In genomic region chr20:2984956-2985661, GRCh38 we compare ENCODE assay signal across 13 cellular contexts. TPM values are rescaled to one million over a fixed set of nuclear protein-coding genes. Genes with fewer than 3 reads are reported as not detected.
DNase-seq lines count a peak whose midpoint lies in the region; ATAC-seq, FAIRE-seq and TF ChIP-seq lines count a peak whose summit lies in the region.
"Had no signal": no experiment of that assay in that cellular context is flagged by ENCODE, and none has a peak within 500 bp of the region (broad histone marks: within the 10 kb centered on the region; RNA-seq: fewer than 3 reads in every experiment).

No MANE protein-coding gene starts in this region.

- DNase-seq in AG08395 (ENCODE audit: low spot score) (peak; percentile 64), GM12891 (ENCODE audit: insufficient read length, low spot score) (no peak), kidney glomerular epithelial cell (lab: John Stamatoyannopoulos, UW) (peak; percentile 75), mucosa of descending colon (no peak), endothelial cell (ENCODE audit: low spot score) (no peak)
- peak in 1 of 2 donors; percentile 31 for DNase-seq in activated naive CD4-positive, alpha-beta T cell treated with anti-CD3 and anti-CD28 coated beads, Interleukin-2, amount 50 U/mL, for 72 hours (ENCODE audit: low spot score in 2 of 2)
- DNase-seq: occipital lobe, SIG-M5, stomach had no signal

- H3K36me3 Mint-ChIP-seq in activated naive CD4-positive, alpha-beta T cell treated with anti-CD3 and anti-CD28 coated beads, Interleukin-2, amount 50 U/mL, for 72 hours: peaks cover 35 to 42% of the 10 kb centered on the region in 2 donors
- peaks cover 29% of the 10 kb centered on the region for H3K36me3 Mint-ChIP-seq in endothelial cell (ENCODE audit: low read depth, unreplicated experiment)

- no peak overlapping the region for H3K4me3 ChIP-seq in mucosa of descending colon
- H3K4me3 ChIP-seq: stomach had no signal

- no peaks in the 10 kb centered on the region for H3K9me3 Mint-ChIP-seq in activated naive CD4-positive, alpha-beta T cell treated with anti-CD3 and anti-CD28 coated beads, Interleukin-2, amount 50 U/mL, for 72 hours
- no peaks in the 10 kb centered on the region for H3K9me3 Mint-ChIP-seq in endothelial cell (ENCODE audit: unreplicated experiment)

- peak; percentile 12 to 14 for ATAC-seq in activated naive CD4-positive, alpha-beta T cell treated with anti-CD3 and anti-CD28 coated beads, Interleukin-2, amount 50 U/mL, for 72 hours
- ATAC-seq in GM19324 (IDR thresholded peaks at IDR 0.05; ENCODE audit: low FRiP score, unreplicated experiment) (no peak), mucosa of descending colon (no peak), HG03159 (IDR thresholded peaks at IDR 0.05; ENCODE audit: unreplicated experiment) (no peak)

- no peak for TF ChIP-seq POLR2A in GM12891 (IDR thresholded peaks at IDR 0.05; ENCODE audit: low read depth, low read length)

- no peaks in the 10 kb centered on the region for H3K9me3 ChIP-seq in mucosa of descending colon
- H3K9me3 ChIP-seq: stomach had no signal

- no peaks in the 10 kb centered on the region for H3K27me3 Mint-ChIP-seq in endothelial cell (ENCODE audit: unreplicated experiment)

- peak; percentile 85 for FAIRE-seq in GM12891 (lab: Jason Lieb, UNC)

- no peak overlapping the region for H3K4me3 Mint-ChIP-seq in endothelial cell (ENCODE audit: unreplicated experiment)

- intact Hi-C loops in mucosa of descending colon (cut with DNase I, micrococcal nuclease): no loop called here

- peaks cover 6% of the 10 kb centered on the region for H3K36me3 ChIP-seq in mucosa of descending colon (ENCODE audit: low read depth)

- no peak for TF ChIP-seq CTCF in mucosa of descending colon (IDR thresholded peaks at IDR 0.05)
- no peak for TF ChIP-seq CTCF in endothelial cell (IDR thresholded peaks at IDR 0.05; ENCODE audit: unreplicated experiment)

- no peaks in the 10 kb centered on the region for H3K4me1 ChIP-seq in mucosa of descending colon (ENCODE audit: low read depth)

- H3K4me1 Mint-ChIP-seq in endothelial cell (ENCODE audit: unreplicated experiment): peaks cover 25% of the 10 kb centered on the region

- no peak overlapping the region for H3K27ac Mint-ChIP-seq in activated naive CD4-positive, alpha-beta T cell treated with anti-CD3 and anti-CD28 coated beads, Interleukin-2, amount 50 U/mL, for 72 hours
- no peak overlapping the region for H3K27ac Mint-ChIP-seq in endothelial cell (ENCODE audit: unreplicated experiment)
- H3K27ac Mint-ChIP-seq: activated T-helper 2 cell treated with anti-CD3 and anti-CD28 coated beads, Interferon-gamma antibody, Interleukin-2, Interleukin-4, amounts not matched to agents 10 μg/mL and 5 μg/mL and 100 μg/mL, durations not matched to agents 14 hours and 24 hours and 36 hours had no signal

TF ChIP-seq in GM12891, 5 proteins besides CTCF, POLR2A, EP300 and RAD21:
- no peak for TF ChIP-seq TAF1 (IDR thresholded peaks at IDR 0.05; ENCODE audit: low read depth, low read length)
- TF ChIP-seq PAX5 (IDR thresholded peaks at IDR 0.05; ENCODE audit: insufficient read depth, low read length, severe bottlenecking): no peak
- TF ChIP-seq POLR2AphosphoS5 (IDR thresholded peaks at IDR 0.05; ENCODE audit: low read depth, low read length): no peak

RNA-seq across cellular contexts. Expression of gene GNRH2, which starts 58.3 kb away (rescaled TPM):
- not detected for polyA plus RNA-seq in GM12891 (2012; ENCODE audit: low read depth, missing spikeins)
- total RNA-seq in activated naive CD4-positive, alpha-beta T cell treated with anti-CD3 and anti-CD28 coated beads, Interleukin-2, amount 50 U/mL, for 72 hours: 1 to 10 TPM in 1 of 2 donors, under 1 TPM in 1; 0.99 to 2.5 TPM
- 1 to 10 TPM in 1 of 3 donors, not detected in 2; 1.1 TPM for total RNA-seq in mucosa of descending colon
- total RNA-seq in endothelial cell (ENCODE audit: unreplicated experiment): 0.87 TPM
- total RNA-seq: glomerular endothelial cell, occipital lobe had no signal

Comparison
In these comparisons a context has a peak if more than half of its experiments do, and no peak if none do; other contexts are left out.
1. DNase-seq: peak in AG08395 (single experiment) and kidney glomerular epithelial cell (single experiment); none in GM12891 (single experiment), mucosa of descending colon (0 of 3) and endothelial cell (single experiment).
2. ATAC-seq: peak in activated naive CD4-positive, alpha-beta T cell treated with anti-CD3 and anti-CD28 coated beads, Interleukin-2, amount 50 U/mL, for 72 hours (2 of 2); none in GM19324 (single experiment), mucosa of descending colon (single experiment) and HG03159 (single experiment).